ENCODE assay signal across 30 cellular contexts in genomic region chr12:67046062-67046461, GRCh38.
"Had no signal": no experiment of that assay in that cellular context is flagged by ENCODE, and none has a peak within 500 bp of the region (broad histone marks: within the 10 kb centered on the region; RNA-seq: fewer than 3 reads in every experiment).

No MANE protein-coding gene starts in this region.

- H3K36me3 Mint-ChIP-seq: activated naive CD8-positive, alpha-beta T cell treated with anti-CD3 and anti-CD28 coated beads for 36 hours; memory B cell; natural killer cell; stimulated activated effector memory CD8-positive, alpha-beta T cell treated with anti-CD3 and anti-CD28 coated beads, Interleukin-12 subunit alpha, Interleukin-12 subunit beta, amount 100 ng/mL, for 72 hours had no signal

- H3K27me3 Mint-ChIP-seq: activated naive CD8-positive, alpha-beta T cell treated with anti-CD3 and anti-CD28 coated beads for 36 hours; stimulated activated naive CD8-positive, alpha-beta T cell treated with anti-CD3 and anti-CD28 coated beads, Interleukin-15, Interleukin-2, amounts not matched to agents 100 ng/mL and 50 ng/mL, for 24 hours had no signal

- DNase-seq: activated CD4-positive, alpha-beta T cell treated with anti-CD3 and anti-CD28 coated beads for 48 hours; activated CD4-positive, alpha-beta T cell treated with anti-CD3 and anti-CD28 coated beads, Interleukin-2, amount 50 U/mL, for 48 hours; activated CD8-positive, alpha-beta memory T cell treated with anti-CD3 and anti-CD28 coated beads for 24 hours; activated effector memory CD4-positive, alpha-beta T cell treated with anti-CD3 and anti-CD28 coated beads, Interleukin-2, amount 50 U/mL, for 16 hours; activated naive CD4-positive, alpha-beta T cell treated with anti-CD3 and anti-CD28 coated beads for 36 hours; activated naive CD8-positive, alpha-beta T cell treated with anti-CD3 and anti-CD28 coated beads for 36 hours; adrenal gland; aorta; body of pancreas; colonic mucosa; dorsolateral prefrontal cortex; effector memory CD4-positive, alpha-beta T cell; erythroblast; kidney; natural killer cell; posterior cingulate gyrus; sigmoid colon; small intestine; stimulated activated CD4-positive, alpha-beta T cell treated with anti-CD3 and anti-CD28 coated beads, Interleukin-4, amount 100 ng/mL, for 24 hours; T-helper 9 cell; upper lobe of left lung had no signal

- H3K27ac Mint-ChIP-seq: activated naive CD4-positive, alpha-beta T cell treated with anti-CD3 and anti-CD28 coated beads for 36 hours; activated naive CD8-positive, alpha-beta T cell treated with anti-CD3 and anti-CD28 coated beads for 36 hours; memory B cell; natural killer cell; stimulated activated effector memory CD8-positive, alpha-beta T cell treated with anti-CD3 and anti-CD28 coated beads, Interleukin-12 subunit alpha, Interleukin-12 subunit beta, amount 100 ng/mL, for 72 hours; stimulated activated naive CD8-positive, alpha-beta T cell treated with anti-CD3 and anti-CD28 coated beads, Interleukin-15, Interleukin-2, amounts not matched to agents 100 ng/mL and 50 ng/mL, for 24 hours; T-helper 1 cell treated with Interleukin-12 subunit alpha and Interleukin-12 subunit beta and Interleukin-4 antibody, amounts not matched to agents 30 μg/mL and 1 μg/mL, for 36 hours had no signal

- H3K36me3 ChIP-seq: adrenal gland, colonic mucosa, gastroesophageal sphincter, sigmoid colon, upper lobe of left lung, vagina had no signal

- H3K27me3 ChIP-seq: adrenal gland, body of pancreas, colonic mucosa, dorsolateral prefrontal cortex, gastroesophageal sphincter, hepatocyte, sigmoid colon, upper lobe of left lung, vagina had no signal

- H3K4me3 Mint-ChIP-seq: activated naive CD4-positive, alpha-beta T cell treated with anti-CD3 and anti-CD28 coated beads for 36 hours; activated naive CD8-positive, alpha-beta T cell treated with anti-CD3 and anti-CD28 coated beads for 36 hours; memory B cell; natural killer cell; stimulated activated effector memory CD8-positive, alpha-beta T cell treated with anti-CD3 and anti-CD28 coated beads, Interleukin-12 subunit alpha, Interleukin-12 subunit beta, amount 100 ng/mL, for 72 hours; stimulated activated naive CD8-positive, alpha-beta T cell treated with anti-CD3 and anti-CD28 coated beads, Interleukin-15, Interleukin-2, amounts not matched to agents 100 ng/mL and 50 ng/mL, for 24 hours; T-helper 1 cell treated with Interleukin-12 subunit alpha and Interleukin-12 subunit beta and Interleukin-4 antibody, amounts not matched to agents 30 μg/mL and 1 μg/mL, for 36 hours had no signal

- H3K4me1 ChIP-seq: body of pancreas, colonic mucosa, upper lobe of left lung, vagina had no signal

- H3K9me3 Mint-ChIP-seq: activated naive CD4-positive, alpha-beta T cell treated with anti-CD3 and anti-CD28 coated beads for 36 hours; activated naive CD8-positive, alpha-beta T cell treated with anti-CD3 and anti-CD28 coated beads for 36 hours; memory B cell; natural killer cell; stimulated activated effector memory CD8-positive, alpha-beta T cell treated with anti-CD3 and anti-CD28 coated beads, Interleukin-12 subunit alpha, Interleukin-12 subunit beta, amount 100 ng/mL, for 72 hours; stimulated activated naive CD8-positive, alpha-beta T cell treated with anti-CD3 and anti-CD28 coated beads, Interleukin-15, Interleukin-2, amounts not matched to agents 100 ng/mL and 50 ng/mL, for 24 hours; T-helper 1 cell treated with Interleukin-12 subunit alpha and Interleukin-12 subunit beta and Interleukin-4 antibody, amounts not matched to agents 30 μg/mL and 1 μg/mL, for 36 hours had no signal

- H3K4me1 Mint-ChIP-seq: activated naive CD8-positive, alpha-beta T cell treated with anti-CD3 and anti-CD28 coated beads for 36 hours; memory B cell; natural killer cell; stimulated activated effector memory CD8-positive, alpha-beta T cell treated with anti-CD3 and anti-CD28 coated beads, Interleukin-12 subunit alpha, Interleukin-12 subunit beta, amount 100 ng/mL, for 72 hours had no signal

- H3K27ac ChIP-seq: adrenal gland, body of pancreas, colonic mucosa, dorsolateral prefrontal cortex, gastroesophageal sphincter, hepatocyte, sigmoid colon, upper lobe of left lung, vagina, VCaP had no signal

- ATAC-seq: activated CD4-positive, CD25-positive, alpha-beta regulatory T cell treated with anti-CD3 and anti-CD28 coated beads, Interleukin-2, amount 50 U/mL, for 24 hours; body of pancreas; gastroesophageal sphincter; natural killer cell; stimulated activated effector memory CD8-positive, alpha-beta T cell treated with anti-CD3 and anti-CD28 coated beads, Interleukin-12 subunit alpha, Interleukin-12 subunit beta, amount 100 ng/mL, for 72 hours had no signal

- H3K4me3 ChIP-seq: adrenal gland, body of pancreas, colonic mucosa, dorsolateral prefrontal cortex, gastroesophageal sphincter, hepatocyte, sigmoid colon, upper lobe of left lung, vagina had no signal

- H3K9me3 ChIP-seq: adrenal gland, body of pancreas, colonic mucosa, gastroesophageal sphincter, sigmoid colon, upper lobe of left lung, vagina had no signal
